Comparison of ENCODE assay signal across 2 cellular contexts in the genomic region with DNA sequence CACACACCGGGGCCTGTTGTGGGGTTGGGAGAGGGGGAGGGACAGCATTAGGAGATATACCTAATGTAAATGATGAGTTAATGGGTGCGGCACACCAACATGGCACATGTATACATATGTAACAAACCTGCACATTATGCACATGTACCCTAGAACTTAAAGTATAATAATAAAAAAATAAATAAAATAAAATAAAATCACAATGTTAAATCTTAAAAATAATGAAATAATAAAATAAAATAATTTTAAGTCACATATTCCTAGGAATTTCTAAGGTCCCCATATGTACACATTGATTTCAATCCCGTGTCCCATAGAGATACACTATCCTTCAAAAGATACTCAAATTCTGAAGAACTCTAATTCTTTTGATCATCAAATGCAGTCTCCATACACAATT. TPM values are rescaled to one million over a fixed set of nuclear protein-coding genes. Genes with fewer than 3 reads are reported as not detected.
"Had no signal": no experiment of that assay in that cellular context is flagged by ENCODE, and none has a peak within 500 bp of the region (broad histone marks: within the 10 kb centered on the region; RNA-seq: fewer than 3 reads in every experiment).

No MANE protein-coding gene starts in this region.

RNA-seq across cellular contexts. Expression of a gene that starts 59.0 kb away (rescaled TPM):
- total RNA-seq: G401, GM12878 had no signal
